In genomic region chr4:100986360-100986868, GRCh38 we compare ENCODE assay signal across 17 cellular contexts.
DNase-seq lines count a peak whose midpoint lies in the region; ATAC-seq and TF ChIP-seq lines count a peak whose summit lies in the region.
"Had no signal": no experiment of that assay in that cellular context is flagged by ENCODE, and none has a peak within 500 bp of the region (broad histone marks: within the 10 kb centered on the region; RNA-seq: fewer than 3 reads in every experiment).

No MANE protein-coding gene starts in this region.

- no peaks in the 10 kb centered on the region for H3K27me3 Mint-ChIP-seq in chondrocyte (ENCODE audit: low read depth)
- H3K27me3 Mint-ChIP-seq in CD4-positive, alpha-beta memory T cell = no peaks in the 10 kb centered on the region

- POLR2A ChIA-PET in CD4-positive, alpha-beta memory T cell (lab: Charles Lee; ENCODE audit: partially characterized antibody) = interaction anchor here (1.2 kb wide), 1 partner anchor 32 kb away, joined by 4 read pairs; no protein-coding TSS in a partner anchor

- H3K4me3 ChIP-seq in kidney epithelial cell (ENCODE audit: low read depth, low read length) = no peak overlapping the region
- no peak overlapping the region for H3K4me3 ChIP-seq in CD4-positive, alpha-beta memory T cell (ENCODE audit: low read length in 2 of 2)
- H3K4me3 ChIP-seq: BLaER1, breast epithelium, HAP-1, suprapubic skin had no signal

- H3K27ac Mint-ChIP-seq in chondrocyte (ENCODE audit: unreplicated experiment) = peak overlapping the region; percentile 24
- no peak overlapping the region for H3K27ac Mint-ChIP-seq in CD4-positive, alpha-beta memory T cell
- H3K27ac Mint-ChIP-seq: T-helper 1 cell treated with Interleukin-12 subunit alpha and Interleukin-12 subunit beta and Interleukin-4 antibody, amounts not matched to agents 30 μg/mL and 1 μg/mL, for 36 hours had no signal

- H3K9me3 Mint-ChIP-seq in chondrocyte (ENCODE audit: low read depth) = no peaks in the 10 kb centered on the region
- no peaks in the 10 kb centered on the region for H3K9me3 Mint-ChIP-seq in CD4-positive, alpha-beta memory T cell
- H3K9me3 Mint-ChIP-seq: T-helper 1 cell treated with Interleukin-12 subunit alpha and Interleukin-12 subunit beta and Interleukin-4 antibody, amounts not matched to agents 30 μg/mL and 1 μg/mL, for 36 hours had no signal

- intact Hi-C loops in CD4-positive, alpha-beta memory T cell (cut with micrococcal nuclease) = no loop called here

- H3K27me3 ChIP-seq in kidney epithelial cell (ENCODE audit: control insufficient read depth, insufficient read depth, low read length) = no peaks in the 10 kb centered on the region
- H3K27me3 ChIP-seq in CD4-positive, alpha-beta memory T cell (ENCODE audit: insufficient read depth, low read length) = no peaks in the 10 kb centered on the region
- H3K27me3 ChIP-seq: BLaER1, breast epithelium, suprapubic skin had no signal

- no peaks in the 10 kb centered on the region for H3K9me3 ChIP-seq in CD4-positive, alpha-beta memory T cell (ENCODE audit: control insufficient read depth in 1 of 2, low read length in 2 of 2)
- H3K9me3 ChIP-seq: BLaER1, breast epithelium, HAP-1, suprapubic skin had no signal

- no peak for DNase-seq in chondrocyte (ENCODE audit: low spot score)
- peak; percentile 10 for DNase-seq in kidney epithelial cell (ENCODE audit: low read depth)
- peak; percentile 29 for DNase-seq in putamen (ENCODE audit: low spot score)
- DNase-seq in SKM-1 treated with dmso at 0.1 percent for 144 hours (lab: John Stamatoyannopoulos, UW; ENCODE audit: unreplicated experiment) = no peak
- DNase-seq in stimulated activated CD4-positive, alpha-beta T cell treated with anti-CD3 and anti-CD28 coated beads, Interleukin-1b, Interleukin-23, amount 100 ng/mL, for 48 hours = no peak
- no peak for DNase-seq in CD4-positive, alpha-beta memory T cell
- DNase-seq: activated CD4-positive, CD25-positive, alpha-beta regulatory T cell treated with anti-CD3 and anti-CD28 coated beads, Interleukin-2, amount 50 U/mL, for 72 hours; activated naive CD4-positive, alpha-beta T cell; left colon had no signal

- no peak; the same call in 1 of the 2 replicates for TF ChIP-seq EP300 in Ishikawa (IDR thresholded peaks at IDR 0.05; ENCODE audit: borderline replicate concordance)

- ATAC-seq in GM19395 (IDR thresholded peaks at IDR 0.05; ENCODE audit: unreplicated experiment) = no peak
- ATAC-seq: left colon, Panc1 had no signal

- no peak overlapping the region for H3K4me3 Mint-ChIP-seq in chondrocyte (ENCODE audit: unreplicated experiment)
- H3K4me3 Mint-ChIP-seq in CD4-positive, alpha-beta memory T cell = no peak overlapping the region
- H3K4me3 Mint-ChIP-seq: T-helper 1 cell treated with Interleukin-12 subunit alpha and Interleukin-12 subunit beta and Interleukin-4 antibody, amounts not matched to agents 30 μg/mL and 1 μg/mL, for 36 hours had no signal

- no peak overlapping the region for H3K27ac ChIP-seq in CD4-positive, alpha-beta memory T cell (ENCODE audit: low read depth, low read length)
- H3K27ac ChIP-seq: BLaER1, breast epithelium, suprapubic skin had no signal

- CTCF ChIA-PET in CD4-positive, alpha-beta memory T cell (lab: Charles Lee; ENCODE audit: partially characterized antibody) = interaction anchor here (0.9 to 1.4 kb wide), 2 partner anchors 20 to 33 kb away, joined by 3 read pairs; no protein-coding TSS in a partner anchor

- H3K4me1 ChIP-seq in CD4-positive, alpha-beta memory T cell (ENCODE audit: insufficient read depth, low read length) = no peaks in the 10 kb centered on the region
- H3K4me1 ChIP-seq: BLaER1, suprapubic skin had no signal

- H3K36me3 ChIP-seq in kidney epithelial cell (ENCODE audit: control insufficient read depth, insufficient read depth, low read length) = no peaks in the 10 kb centered on the region
- H3K36me3 ChIP-seq in CD4-positive, alpha-beta memory T cell (ENCODE audit: insufficient read depth, low read length) = no peaks in the 10 kb centered on the region
- H3K36me3 ChIP-seq: BLaER1, breast epithelium, HAP-1, suprapubic skin had no signal

- TF ChIP-seq RAD21 in Ishikawa (IDR thresholded peaks at IDR 0.05; ENCODE audit: low read depth) = no peak

- peaks cover 49% of the 10 kb centered on the region for H3K4me1 Mint-ChIP-seq in chondrocyte (ENCODE audit: low read depth)
- no peaks in the 10 kb centered on the region for H3K4me1 Mint-ChIP-seq in CD4-positive, alpha-beta memory T cell

- TF ChIP-seq CTCF in chondrocyte (IDR thresholded peaks at IDR 0.05) = no peak
- no peak for TF ChIP-seq CTCF in kidney epithelial cell (IDR thresholded peaks at IDR 0.05; ENCODE audit: insufficient read depth, low read length, poor library complexity, severe bottlenecking)

- no peaks in the 10 kb centered on the region for H3K36me3 Mint-ChIP-seq in chondrocyte (ENCODE audit: low read depth)
- no peaks in the 10 kb centered on the region for H3K36me3 Mint-ChIP-seq in CD4-positive, alpha-beta memory T cell

TF ChIP-seq in Ishikawa, 13 proteins besides CTCF, POLR2A, EP300 and RAD21:
- TF ChIP-seq, protein P1, sequence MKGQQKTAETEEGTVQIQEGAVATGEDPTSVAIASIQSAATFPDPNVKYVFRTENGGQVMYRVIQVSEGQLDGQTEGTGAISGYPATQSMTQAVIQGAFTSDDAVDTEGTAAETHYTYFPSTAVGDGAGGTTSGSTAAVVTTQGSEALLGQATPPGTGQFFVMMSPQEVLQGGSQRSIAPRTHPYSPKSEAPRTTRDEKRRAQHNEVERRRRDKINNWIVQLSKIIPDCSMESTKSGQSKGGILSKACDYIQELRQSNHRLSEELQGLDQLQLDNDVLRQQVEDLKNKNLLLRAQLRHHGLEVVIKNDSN (IDR thresholded peaks at IDR 0.05) = no peak
- TF ChIP-seq CREB1 (IDR thresholded peaks at IDR 0.05; ENCODE audit: low read depth) (no peak), REST (IDR thresholded peaks at IDR 0.05; ENCODE audit: low read depth) (no peak), EGR1 (IDR thresholded peaks at IDR 0.05) (no peak), YY1 (IDR thresholded peaks at IDR 0.05; ENCODE audit: low read depth) (no peak), CEBPB (IDR thresholded peaks at IDR 0.05) (no peak), TCF12 (IDR thresholded peaks at IDR 0.05; ENCODE audit: low read depth) (peak; percentile 54; the same call in 1 of the 2 replicates), ZBTB7A (IDR thresholded peaks at IDR 0.05; ENCODE audit: low read depth) (no peak), FOXM1 (IDR thresholded peaks at IDR 0.05; ENCODE audit: borderline replicate concordance, low read depth) (no peak), TEAD4 (IDR thresholded peaks at IDR 0.05) (peak; percentile 75), TAF1 (IDR thresholded peaks at IDR 0.05; ENCODE audit: low read depth) (no peak), NFIC (IDR thresholded peaks at IDR 0.05) (peak; percentile 47)
- TF ChIP-seq, protein P2, sequence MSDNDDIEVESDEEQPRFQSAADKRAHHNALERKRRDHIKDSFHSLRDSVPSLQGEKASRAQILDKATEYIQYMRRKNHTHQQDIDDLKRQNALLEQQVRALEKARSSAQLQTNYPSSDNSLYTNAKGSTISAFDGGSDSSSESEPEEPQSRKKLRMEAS (IDR thresholded peaks at IDR 0.05) = 0 out of 2 replicates have a peak, but pooled peaks have one; percentile 22

Comparison
In these comparisons a context has a peak if more than half of its experiments do, and no peak if none do; other contexts are left out.
1. DNase-seq: peak in kidney epithelial cell (single experiment) and putamen (single experiment); none in chondrocyte (single experiment), SKM-1 treated with dmso at 0.1 percent for 144 hours (single experiment), stimulated activated CD4-positive, alpha-beta T cell treated with anti-CD3 and anti-CD28 coated beads, Interleukin-1b, Interleukin-23, amount 100 ng/mL, for 48 hours (single experiment) and CD4-positive, alpha-beta memory T cell (0 of 5).